In genomic region chr2:88245109-88245508, GRCh38 we compare ENCODE assay signal across 32 cellular contexts.
DNase-seq lines count a peak whose midpoint lies in the region; ATAC-seq, FAIRE-seq and TF ChIP-seq lines count a peak whose summit lies in the region.
"Had no signal": no experiment of that assay in that cellular context is flagged by ENCODE, and none has a peak within 500 bp of the region (broad histone marks: within the 10 kb centered on the region; RNA-seq: fewer than 3 reads in every experiment).

No MANE protein-coding gene starts in this region.

- H3K4me1 ChIP-seq in A549 (no peaks in the 10 kb centered on the region), HEK293 (ENCODE audit: control insufficient read depth, insufficient read depth, low read length) (no peaks in the 10 kb centered on the region)
- H3K4me1 ChIP-seq: BE2C, BLaER1, Caco-2 had no signal

- H3K27ac ChIP-seq in A549, result no peak overlapping the region
- no peak overlapping the region for H3K27ac ChIP-seq in HEK293 (ENCODE audit: extremely low read depth, low read depth, low read length)
- H3K27ac ChIP-seq: 22Rv1; BLaER1; BLaER1 treated with 17β-estradiol and CSF1 and Interleukin-3, amounts not matched to agents 10 nM and 100 nM; C4-2B had no signal

- CTCF ChIA-PET in A549 (lab: Yijun Ruan, JAX) (no interaction called here), HEK293 (lab: Yijun Ruan, JAX) (interaction anchor here (0.5 to 1.0 kb wide), 4 partner anchors 21 to 315 kb away, joined by 3 to 4 read pairs (median 4); no protein-coding TSS in a partner anchor)

- no peaks in the 10 kb centered on the region for H3K9me3 ChIP-seq in A549
- H3K9me3 ChIP-seq in HEK293 (ENCODE audit: control insufficient read depth, insufficient read depth, low read depth, low read length), result no peaks in the 10 kb centered on the region
- H3K9me3 ChIP-seq: BE2C had no signal

- TF ChIP-seq CTCF in A549 (IDR thresholded peaks at IDR 0.05), result no peak
- no peak for TF ChIP-seq CTCF in HEK293 (tag by site-specific recombination; IDR thresholded peaks at IDR 0.05)
- TF ChIP-seq CTCF in GM13977 (IDR thresholded peaks at IDR 0.05; ENCODE audit: extremely low read depth, insufficient read depth, missing control alignments), result no peak

- DNase-seq in A549 (ENCODE audit: low read depth in 1 of 2, low spot score in 1 of 2), result no peak
- peak; percentile 10 for DNase-seq in islet precursor cell
- DNase-seq in activated effector memory CD4-positive, alpha-beta T cell treated with Interleukin-2 at 50 U/mL for 16 hours, result no peak
- no peak for DNase-seq in KG1 (lab: John Stamatoyannopoulos, UW)
- DNase-seq in GM13977 (ENCODE audit: low spot score), result no peak
- DNase-seq: 8988T; ACHN; AML-193; BE2C; C1 segment of cervical spinal cord; Caco-2; Calu3; CD4-positive, alpha-beta memory T cell; CD4-positive, alpha-beta T cell; CD4-positive, CD25-positive, alpha-beta regulatory T cell; CD8-positive, alpha-beta memory T cell; CD8-positive, alpha-beta T cell; COR-L47; DMS 273 treated with DMSO at 0.1 percent for 48 hours; DMS153; DMS53; DMS79; DMS79 treated with DMSO at 0.1 percent for 48 hours; DND-41; EL had no signal

- no peak for TF ChIP-seq EP300 in A549 (IDR thresholded peaks at IDR 0.05)

- FAIRE-seq in A549 (lab: Jason Lieb, UNC), result no peak
- FAIRE-seq: A204.1, D721Med had no signal

- TF ChIP-seq RAD21 in A549 (conservative IDR thresholded peaks at IDR 0.05 in 1 of 2, IDR thresholded peaks at IDR 0.05 in 1 of 2), result no peak

- POLR2A ChIA-PET in A549 (lab: Yijun Ruan, JAX) (no interaction called here), HEK293 (lab: Yijun Ruan, JAX) (no interaction called here)

- in situ Hi-C loops in GM13977 (cut with MboI; ENCODE audit: low pct_unique_long_range_greater_than_20kb, low sequenced_read_pairs, unreplicated experiment), result no loop called here

- no peak for ATAC-seq in A549
- ATAC-seq: CD8-positive, alpha-beta T cell had no signal

- H3K4me3 ChIP-seq in A549, result no peak overlapping the region
- no peak overlapping the region for H3K4me3 ChIP-seq in HEK293 (ENCODE audit: low read depth, low read length)
- H3K4me3 ChIP-seq: BLaER1; BLaER1 treated with 17β-estradiol and CSF1 and Interleukin-3, amounts not matched to agents 10 nM and 100 nM had no signal

- H3K4me2 ChIP-seq in A549, result no peak overlapping the region
- H3K4me2 ChIP-seq: BLaER1; BLaER1 treated with 17β-estradiol and CSF1 and Interleukin-3, amounts not matched to agents 10 nM and 100 nM had no signal

- WGBS in A549 (ENCODE audit: missing lambda C conversion rate), result 49% methylated on average over 3 of the region's 3 CpGs

- H3K36me3 ChIP-seq in HEK293 (ENCODE audit: control insufficient read depth in 2 of 2, insufficient read depth in 1 of 2, low read length in 2 of 2), result no peaks in the 10 kb centered on the region
- H3K36me3 ChIP-seq: BE2C; BLaER1; BLaER1 treated with 17β-estradiol and CSF1 and Interleukin-3, amounts not matched to agents 10 nM and 100 nM had no signal

- no peak for TF ChIP-seq POLR2A in A549 (IDR thresholded peaks at IDR 0.05; ENCODE audit: low read length)

TF ChIP-seq in A549, 52 proteins besides CTCF, POLR2A, EP300 and RAD21:
- no peak for TF ChIP-seq ZSCAN20 (CRISPR knock-in tag; IDR thresholded peaks at IDR 0.05)
- TF ChIP-seq ZC3H11A (IDR thresholded peaks at IDR 0.05), result peak; percentile 67

TF ChIP-seq in HEK293, 187 proteins besides CTCF, POLR2A, EP300 and RAD21 (continues in another document):
- TF ChIP-seq, protein P1, sequence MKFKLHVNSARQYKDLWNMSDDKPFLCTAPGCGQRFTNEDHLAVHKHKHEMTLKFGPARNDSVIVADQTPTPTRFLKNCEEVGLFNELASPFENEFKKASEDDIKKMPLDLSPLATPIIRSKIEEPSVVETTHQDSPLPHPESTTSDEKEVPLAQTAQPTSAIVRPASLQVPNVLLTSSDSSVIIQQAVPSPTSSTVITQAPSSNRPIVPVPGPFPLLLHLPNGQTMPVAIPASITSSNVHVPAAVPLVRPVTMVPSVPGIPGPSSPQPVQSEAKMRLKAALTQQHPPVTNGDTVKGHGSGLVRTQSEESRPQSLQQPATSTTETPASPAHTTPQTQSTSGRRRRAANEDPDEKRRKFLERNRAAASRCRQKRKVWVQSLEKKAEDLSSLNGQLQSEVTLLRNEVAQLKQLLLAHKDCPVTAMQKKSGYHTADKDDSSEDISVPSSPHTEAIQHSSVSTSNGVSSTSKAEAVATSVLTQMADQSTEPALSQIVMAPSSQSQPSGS (tag by site-specific recombination; IDR thresholded peaks at IDR 0.05; ENCODE audit: low read depth), result no peak
- TF ChIP-seq, protein P2, sequence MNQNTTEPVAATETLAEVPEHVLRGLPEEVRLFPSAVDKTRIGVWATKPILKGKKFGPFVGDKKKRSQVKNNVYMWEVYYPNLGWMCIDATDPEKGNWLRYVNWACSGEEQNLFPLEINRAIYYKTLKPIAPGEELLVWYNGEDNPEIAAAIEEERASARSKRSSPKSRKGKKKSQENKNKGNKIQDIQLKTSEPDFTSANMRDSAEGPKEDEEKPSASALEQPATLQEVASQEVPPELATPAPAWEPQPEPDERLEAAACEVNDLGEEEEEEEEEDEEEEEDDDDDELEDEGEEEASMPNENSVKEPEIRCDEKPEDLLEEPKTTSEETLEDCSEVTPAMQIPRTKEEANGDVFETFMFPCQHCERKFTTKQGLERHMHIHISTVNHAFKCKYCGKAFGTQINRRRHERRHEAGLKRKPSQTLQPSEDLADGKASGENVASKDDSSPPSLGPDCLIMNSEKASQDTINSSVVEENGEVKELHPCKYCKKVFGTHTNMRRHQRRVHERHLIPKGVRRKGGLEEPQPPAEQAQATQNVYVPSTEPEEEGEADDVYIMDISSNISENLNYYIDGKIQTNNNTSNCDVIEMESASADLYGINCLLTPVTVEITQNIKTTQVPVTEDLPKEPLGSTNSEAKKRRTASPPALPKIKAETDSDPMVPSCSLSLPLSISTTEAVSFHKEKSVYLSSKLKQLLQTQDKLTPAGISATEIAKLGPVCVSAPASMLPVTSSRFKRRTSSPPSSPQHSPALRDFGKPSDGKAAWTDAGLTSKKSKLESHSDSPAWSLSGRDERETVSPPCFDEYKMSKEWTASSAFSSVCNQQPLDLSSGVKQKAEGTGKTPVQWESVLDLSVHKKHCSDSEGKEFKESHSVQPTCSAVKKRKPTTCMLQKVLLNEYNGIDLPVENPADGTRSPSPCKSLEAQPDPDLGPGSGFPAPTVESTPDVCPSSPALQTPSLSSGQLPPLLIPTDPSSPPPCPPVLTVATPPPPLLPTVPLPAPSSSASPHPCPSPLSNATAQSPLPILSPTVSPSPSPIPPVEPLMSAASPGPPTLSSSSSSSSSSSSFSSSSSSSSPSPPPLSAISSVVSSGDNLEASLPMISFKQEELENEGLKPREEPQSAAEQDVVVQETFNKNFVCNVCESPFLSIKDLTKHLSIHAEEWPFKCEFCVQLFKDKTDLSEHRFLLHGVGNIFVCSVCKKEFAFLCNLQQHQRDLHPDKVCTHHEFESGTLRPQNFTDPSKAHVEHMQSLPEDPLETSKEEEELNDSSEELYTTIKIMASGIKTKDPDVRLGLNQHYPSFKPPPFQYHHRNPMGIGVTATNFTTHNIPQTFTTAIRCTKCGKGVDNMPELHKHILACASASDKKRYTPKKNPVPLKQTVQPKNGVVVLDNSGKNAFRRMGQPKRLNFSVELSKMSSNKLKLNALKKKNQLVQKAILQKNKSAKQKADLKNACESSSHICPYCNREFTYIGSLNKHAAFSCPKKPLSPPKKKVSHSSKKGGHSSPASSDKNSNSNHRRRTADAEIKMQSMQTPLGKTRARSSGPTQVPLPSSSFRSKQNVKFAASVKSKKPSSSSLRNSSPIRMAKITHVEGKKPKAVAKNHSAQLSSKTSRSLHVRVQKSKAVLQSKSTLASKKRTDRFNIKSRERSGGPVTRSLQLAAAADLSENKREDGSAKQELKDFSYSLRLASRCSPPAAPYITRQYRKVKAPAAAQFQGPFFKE (tag by site-specific recombination; IDR thresholded peaks at IDR 0.05; ENCODE audit: borderline replicate concordance), result no peak
- no peak for TF ChIP-seq PRDM4 (tag by site-specific recombination; IDR thresholded peaks at IDR 0.05)
- TF ChIP-seq ZNF645 (tag by site-specific recombination; IDR thresholded peaks at IDR 0.05), result no peak
- no peak for TF ChIP-seq ZNF266 (tag by site-specific recombination; IDR thresholded peaks at IDR 0.05; ENCODE audit: low read depth)
- no peak for TF ChIP-seq ZNF311 (tag by site-specific recombination; IDR thresholded peaks at IDR 0.05; ENCODE audit: borderline replicate concordance)
- no peak for TF ChIP-seq ZSCAN16 (tag by site-specific recombination; IDR thresholded peaks at IDR 0.05)
- TF ChIP-seq REPIN1 (tag by site-specific recombination; IDR thresholded peaks at IDR 0.05; ENCODE audit: low read depth), result no peak
- no peak for TF ChIP-seq ZBTB1 (tag by site-specific recombination; IDR thresholded peaks at IDR 0.05)
- no peak for TF ChIP-seq SETDB1 (IDR thresholded peaks at IDR 0.05; ENCODE audit: insufficient read length, low read length)
- TF ChIP-seq ZNF600 (tag by site-specific recombination; IDR thresholded peaks at IDR 0.05), result no peak
